Comparison of ENCODE assay signal across 20 cellular contexts in genomic region chr13:92537485-92537884, GRCh38.
DNase-seq lines count a peak whose midpoint lies in the region; ATAC-seq and TF ChIP-seq lines count a peak whose summit lies in the region.
"Had no signal": no experiment of that assay in that cellular context is flagged by ENCODE, and none has a peak within 500 bp of the region (broad histone marks: within the 10 kb centered on the region; RNA-seq: fewer than 3 reads in every experiment).

No MANE protein-coding gene starts in this region.

- CTCF ChIA-PET in HEK293T (lab: Yijun Ruan, JAX), result no interaction called here

- no peak for DNase-seq in HEK293T (ENCODE audit: extremely low spot score)
- DNase-seq in amniotic epithelial cell (ENCODE audit: low read depth), result peak; percentile 94
- DNase-seq in fibroblast of pulmonary artery (ENCODE audit: low read depth), result peak; percentile 26
- DNase-seq in omental fat pad (ENCODE audit: low spot score), result no peak
- no peak for DNase-seq in smooth muscle cell (lab: John Stamatoyannopoulos, UW; ENCODE audit: unreplicated experiment)
- DNase-seq in germinal center (ENCODE audit: low spot score), result no peak
- no peak for DNase-seq in activated CD8-positive, alpha-beta memory T cell treated with anti-CD3 and anti-CD28 coated beads for 24 hours
- DNase-seq: CD4-positive, CD25-positive, alpha-beta regulatory T cell; DMS 273 treated with DMSO at 0.1 percent for 48 hours; DMS79 treated with DMSO at 0.1 percent for 48 hours; H9; KG1; NCI-H1105; NCI-H2029 treated with DMSO at 0.1 percent for 48 hours; NCI-H345; NCI-H524; NCI-H774; Peyer's patch had no signal

- H3K9me3 ChIP-seq in smooth muscle cell (replicated peaks; ENCODE audit: low read depth), result no peaks in the 10 kb centered on the region
- H3K9me3 ChIP-seq: Peyer's patch, SJSA1 had no signal

- WGBS in smooth muscle cell (ENCODE audit: low lambda C conversion rate), result 69% methylated on average over 2 of the region's 2 CpGs

- no peak overlapping the region for H3K27ac ChIP-seq in smooth muscle cell (ENCODE audit: low read depth)
- H3K27ac ChIP-seq: HL-60, Peyer's patch, SJSA1 had no signal

- H3K79me2 ChIP-seq in smooth muscle cell (ENCODE audit: low read depth), result no peaks in the 10 kb centered on the region

- no peak overlapping the region for H2AFZ ChIP-seq in smooth muscle cell (ENCODE audit: low read depth)

- no peak overlapping the region for H3K4me2 ChIP-seq in smooth muscle cell

- peak; percentile 57 for ATAC-seq in omental fat pad (ENCODE audit: low FRiP score)

- H3K36me3 ChIP-seq in smooth muscle cell (ENCODE audit: low read depth), result no peaks in the 10 kb centered on the region
- H3K36me3 ChIP-seq: Peyer's patch, SJSA1 had no signal

- TF ChIP-seq CTCF in fibroblast of pulmonary artery (IDR thresholded peaks at IDR 0.05; ENCODE audit: low read length, missing control alignments), result no peak
- TF ChIP-seq CTCF in omental fat pad (IDR thresholded peaks at IDR 0.05), result no peak
- TF ChIP-seq CTCF in smooth muscle cell (IDR thresholded peaks at IDR 0.05; ENCODE audit: borderline replicate concordance, insufficient read depth, poor library complexity, severe bottlenecking), result no peak

- H3K27me3 ChIP-seq in smooth muscle cell (ENCODE audit: low read depth), result no peaks in the 10 kb centered on the region
- H3K27me3 ChIP-seq: Peyer's patch, SJSA1 had no signal

- H3K4me3 ChIP-seq in fibroblast of pulmonary artery (replicated peaks; ENCODE audit: low read depth, low read length) (no peak overlapping the region), smooth muscle cell (no peak overlapping the region)
- H3K4me3 ChIP-seq: Peyer's patch, SJSA1 had no signal

- no peaks in the 10 kb centered on the region for H4K20me1 ChIP-seq in smooth muscle cell (ENCODE audit: low read depth)

- POLR2A ChIA-PET in HEK293T (lab: Yijun Ruan, JAX), result no interaction called here

- H3F3A ChIP-seq in smooth muscle cell (ENCODE audit: low read depth), result no peaks in the 10 kb centered on the region

- no peaks in the 10 kb centered on the region for H3K4me1 ChIP-seq in smooth muscle cell (ENCODE audit: low read depth)
- H3K4me1 ChIP-seq: Peyer's patch, SJSA1 had no signal

- no peak overlapping the region for H3K9ac ChIP-seq in smooth muscle cell (ENCODE audit: low read depth)

TF ChIP-seq in HEK293T, 16 proteins besides CTCF, POLR2A, EP300 and RAD21:
- TF ChIP-seq ZNF384 (IDR thresholded peaks at IDR 0.05), result no peak
- TF ChIP-seq, protein P1, sequence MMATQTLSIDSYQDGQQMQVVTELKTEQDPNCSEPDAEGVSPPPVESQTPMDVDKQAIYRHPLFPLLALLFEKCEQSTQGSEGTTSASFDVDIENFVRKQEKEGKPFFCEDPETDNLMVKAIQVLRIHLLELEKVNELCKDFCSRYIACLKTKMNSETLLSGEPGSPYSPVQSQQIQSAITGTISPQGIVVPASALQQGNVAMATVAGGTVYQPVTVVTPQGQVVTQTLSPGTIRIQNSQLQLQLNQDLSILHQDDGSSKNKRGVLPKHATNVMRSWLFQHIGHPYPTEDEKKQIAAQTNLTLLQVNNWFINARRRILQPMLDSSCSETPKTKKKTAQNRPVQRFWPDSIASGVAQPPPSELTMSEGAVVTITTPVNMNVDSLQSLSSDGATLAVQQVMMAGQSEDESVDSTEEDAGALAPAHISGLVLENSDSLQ (IDR thresholded peaks at IDR 0.05), result peak; percentile 37; the same call in 1 of the 2 replicates

Comparison
In these comparisons a context has a peak if more than half of its experiments do, and no peak if none do; other contexts are left out.
1. DNase-seq: peak in amniotic epithelial cell (single experiment) and fibroblast of pulmonary artery (single experiment); none in HEK293T (single experiment), omental fat pad (single experiment), smooth muscle cell (single experiment), germinal center (single experiment) and activated CD8-positive, alpha-beta memory T cell treated with anti-CD3 and anti-CD28 coated beads for 24 hours (single experiment).